ENCODE assay signal across 10 cellular contexts in the genomic region with DNA sequence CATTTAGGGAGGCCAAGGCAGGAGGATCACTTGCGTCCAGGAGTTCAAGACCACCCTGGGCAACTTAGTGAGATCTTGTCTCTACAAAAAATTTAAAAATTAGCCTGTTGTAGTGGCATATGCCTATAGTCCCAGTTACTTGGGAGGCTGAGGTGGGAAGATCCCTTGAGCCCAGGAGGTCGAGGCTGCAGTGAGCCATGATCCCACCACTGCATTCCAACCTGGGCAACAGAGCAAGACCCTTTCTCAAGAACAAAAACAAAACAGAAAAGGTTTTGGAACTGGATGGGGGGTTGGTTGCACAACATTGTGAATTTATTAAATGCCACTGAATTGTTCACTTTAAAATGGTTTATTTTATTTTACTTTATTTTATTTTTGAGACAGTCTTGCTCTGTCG. TPM values are rescaled to one million over a fixed set of nuclear protein-coding genes. Genes with fewer than 3 reads are reported as not detected.
"Had no signal": no experiment of that assay in that cellular context is flagged by ENCODE, and none has a peak within 500 bp of the region (broad histone marks: within the 10 kb centered on the region; RNA-seq: fewer than 3 reads in every experiment).

No MANE protein-coding gene starts in this region.

- H3K9me3 Mint-ChIP-seq: IgD-negative memory B cell had no signal

- DNase-seq: GM23248, GOT3, H7 had no signal

- H3K36me3 ChIP-seq: HAP-1 had no signal

- H3K4me1 ChIP-seq: HAP-1 had no signal

- H3K27ac ChIP-seq: GM23248, HL-60 had no signal

- H3K9me3 ChIP-seq: HAP-1 had no signal

- H3K4me3 ChIP-seq: GM23248, HAP-1 had no signal

- H3K4me3 Mint-ChIP-seq: IgD-negative memory B cell had no signal

- H3K36me3 Mint-ChIP-seq: IgD-negative memory B cell had no signal

- ATAC-seq: HCT116, HepG2 had no signal

- H3K4me1 Mint-ChIP-seq: IgD-negative memory B cell had no signal

RNA-seq across cellular contexts. Expression of gene PLXDC1, which starts 21.2 kb away (rescaled TPM):
- total RNA-seq: GM23248, HepG2 had no signal
- polyA plus RNA-seq: HepG2, IgD-negative memory B cell had no signal

RNA-seq across cellular contexts. Expression of gene ARL5C, which starts 35.8 kb away (rescaled TPM):
- total RNA-seq: GM23248, H4, H7, HepG2, HT1080 had no signal
- polyA plus RNA-seq: GM23248, HepG2, IgD-negative memory B cell had no signal
